ENCODE assay signal across 8 cellular contexts in genomic region chr3:42179110-42179725, GRCh38.
A peak's percentile ranks its signal among the peaks of the same experiment; 100 is the strongest.
DNase-seq lines count a peak whose midpoint lies in the region; TF ChIP-seq lines count a peak whose summit lies in the region.

No MANE protein-coding gene starts in this region.

- H3K4me3 ChIP-seq in SK-N-SH (ENCODE audit: low read depth in 2 of 2, low read length in 1 of 2) (no peak overlapping the region; a peak in 1 of 4 replicates), fibroblast of pulmonary artery (replicated peaks; ENCODE audit: low read depth, low read length) (no peak overlapping the region), osteoblast (ENCODE audit: insufficient read depth, low read length) (no peak overlapping the region)

- H3K9me3 ChIP-seq in SK-N-SH (no peaks in the 10 kb centered on the region), osteoblast (ENCODE audit: low read depth, low read length) (no peaks in the 10 kb centered on the region)

- peaks cover 10% of the 10 kb centered on the region for H3F3A ChIP-seq in SK-N-SH (replicated peaks; ENCODE audit: insufficient read depth)

- H2AFZ ChIP-seq in SK-N-SH (ENCODE audit: low read depth): no peak overlapping the region
- no peak overlapping the region for H2AFZ ChIP-seq in osteoblast (ENCODE audit: low read length)

- H4K20me1 ChIP-seq in SK-N-SH (ENCODE audit: insufficient read depth) (peaks cover 4% of the 10 kb centered on the region; the same call in 1 of the 2 replicates), osteoblast (ENCODE audit: insufficient read depth, low read length) (peaks cover 63% of the 10 kb centered on the region)

- no peak overlapping the region for H3K9ac ChIP-seq in SK-N-SH

- DNase-seq in activated CD4-positive, alpha-beta T cell treated with anti-CD3 and anti-CD28 coated beads for 48 hours: peak; percentile 30
- no peak for DNase-seq in activated CD4-positive, alpha-beta T cell treated with anti-CD3 and anti-CD28 coated beads for 1 hour
- DNase-seq in SK-N-SH (no peak), fibroblast of pulmonary artery (ENCODE audit: low read depth) (peak; percentile 87), osteoblast (ENCODE audit: insufficient read length, low spot score, missing footprints) (peak; percentile 92), cerebellar nuclear complex (lab: John Stamatoyannopoulos, UW) (no peak), NCI-H1105 (lab: John Stamatoyannopoulos, UW) (no peak), SHP77 treated with DMSO at 0.1 percent for 48 hours (lab: John Stamatoyannopoulos, UW) (no peak)

- 64% methylated on average over 7 of the region's 7 CpGs for WGBS in SK-N-SH (ENCODE audit: low lambda C conversion rate)

- no peaks in the 10 kb centered on the region for H3K9me2 ChIP-seq in SK-N-SH

- H3K79me2 ChIP-seq in SK-N-SH (ENCODE audit: insufficient read depth) (no peaks in the 10 kb centered on the region), osteoblast (ENCODE audit: insufficient read depth, low read length) (peaks cover 50% of the 10 kb centered on the region)

- TF ChIP-seq EP300 in SK-N-SH (IDR thresholded peaks at IDR 0.05; ENCODE audit: borderline replicate concordance in 1 of 2, low read depth in 1 of 2, low read length in 1 of 2): no peak

- peak overlapping the region; percentile 59 for H3K4me2 ChIP-seq in SK-N-SH
- peak overlapping the region; percentile 68 for H3K4me2 ChIP-seq in osteoblast (ENCODE audit: insufficient read depth, low read length)

- H3K27ac ChIP-seq in SK-N-SH (ENCODE audit: low read depth in 2 of 2, low read length in 1 of 2): peak overlapping the region in 1 of 2 experiments; percentile 57; a peak in 2 of 4 replicates
- H3K27ac ChIP-seq in osteoblast (ENCODE audit: low read depth, low read length): peak overlapping the region; percentile 70

- no peak for TF ChIP-seq RAD21 in SK-N-SH (IDR thresholded peaks at IDR 0.05; ENCODE audit: low read length)

- no peaks in the 10 kb centered on the region for H3K36me3 ChIP-seq in SK-N-SH (replicated peaks in 1 of 2; ENCODE audit: control insufficient read depth in 1 of 2, insufficient read depth in 2 of 2, low read length in 1 of 2)
- H3K36me3 ChIP-seq in osteoblast (ENCODE audit: insufficient read depth, low read length): peaks cover 4% of the 10 kb centered on the region

- POLR2A ChIA-PET in SK-N-SH (lab: Yijun Ruan, JAX): no interaction called here

- no peak for TF ChIP-seq CTCF in SK-N-SH (IDR thresholded peaks at IDR 0.05)
- no peak for TF ChIP-seq CTCF in fibroblast of pulmonary artery (IDR thresholded peaks at IDR 0.05; ENCODE audit: low read length, missing control alignments)
- no peak for TF ChIP-seq CTCF in osteoblast (IDR thresholded peaks at IDR 0.05; ENCODE audit: extremely low read depth, low read depth, low read length)

- H3K4me1 ChIP-seq in SK-N-SH (ENCODE audit: control insufficient read depth in 1 of 2, insufficient read depth in 2 of 2, low read depth in 1 of 2, low read length in 1 of 2) (peaks cover 5 to 9% of the 10 kb centered on the region in 2 experiments; a peak in 3 of 4 replicates), osteoblast (ENCODE audit: insufficient read depth, low read length) (peaks cover 30% of the 10 kb centered on the region)

- CTCF ChIA-PET in SK-N-SH (lab: Yijun Ruan, JAX): interaction anchor here (1.0 to 9.1 kb wide), 2 partner anchors 12 to 68 kb away, joined by 3 to 70 read pairs; no protein-coding TSS in a partner anchor

- H3K27me3 ChIP-seq in SK-N-SH (ENCODE audit: insufficient read depth): no peaks in the 10 kb centered on the region
- no peaks in the 10 kb centered on the region for H3K27me3 ChIP-seq in osteoblast (ENCODE audit: insufficient read depth, low read length)

TF ChIP-seq in SK-N-SH, 30 proteins besides CTCF, POLR2A, EP300 and RAD21:
- TF ChIP-seq USF1 (IDR thresholded peaks at IDR 0.05; ENCODE audit: borderline replicate concordance, low read depth): no peak
- no peak for TF ChIP-seq TEAD4 (IDR thresholded peaks at IDR 0.05; ENCODE audit: borderline replicate concordance, insufficient read depth)
- no peak for TF ChIP-seq SMC3 (IDR thresholded peaks at IDR 0.05; ENCODE audit: low read depth, low read length)
- no peak for TF ChIP-seq MEF2A (IDR thresholded peaks at IDR 0.05; ENCODE audit: borderline replicate concordance, low read depth)
- TF ChIP-seq IRF3 (IDR thresholded peaks at IDR 0.05; ENCODE audit: low read depth, low read length): no peak
- peak; percentile 55 for TF ChIP-seq PBX3 (IDR thresholded peaks at IDR 0.05)
- peak; percentile 83; the same call in 1 of the 2 replicates for TF ChIP-seq FOSL2 (IDR thresholded peaks at IDR 0.05; ENCODE audit: borderline replicate concordance, low read depth)
- no peak for TF ChIP-seq RXRA (IDR thresholded peaks at IDR 0.05; ENCODE audit: borderline replicate concordance, low read depth)
- TF ChIP-seq TCF12 (IDR thresholded peaks at IDR 0.05): peak; percentile 12; the same call in 1 of the 2 replicates
- TF ChIP-seq JUND (IDR thresholded peaks at IDR 0.05): peak; percentile 60
- 0 out of 2 replicates have a peak, but pooled peaks have one; percentile 30 for TF ChIP-seq SIN3A (IDR thresholded peaks at IDR 0.05; ENCODE audit: borderline replicate concordance, low read depth, low read length)
- no peak for TF ChIP-seq EZH2phosphoT487 (IDR thresholded peaks at IDR 0.05; ENCODE audit: borderline replicate concordance, low read depth)
- TF ChIP-seq REST (IDR thresholded peaks at IDR 0.05; ENCODE audit: low read depth, low read length): no peak
- no peak for TF ChIP-seq GABPA (IDR thresholded peaks at IDR 0.05; ENCODE audit: low read depth)
- TF ChIP-seq TAF1 (IDR thresholded peaks at IDR 0.05; ENCODE audit: borderline replicate concordance, low read depth, low read length): no peak
- TF ChIP-seq GATA2 (CRISPR knock-in tag; IDR thresholded peaks at IDR 0.05): no peak
- TF ChIP-seq RFX5 (IDR thresholded peaks at IDR 0.05; ENCODE audit: low read length): peak; percentile 62; the same call in 1 of the 2 replicates
- TF ChIP-seq NFIC (IDR thresholded peaks at IDR 0.05; ENCODE audit: borderline replicate concordance): no peak
- TF ChIP-seq CHD2 (IDR thresholded peaks at IDR 0.05; ENCODE audit: low read length, partially characterized antibody): no peak
TF ChIP-seq in SK-N-SH: peak in this region for 6.

Comparison
In these comparisons a context has a peak if more than half of its experiments do, and no peak if none do; other contexts are left out.
1. DNase-seq: peak in activated CD4-positive, alpha-beta T cell treated with anti-CD3 and anti-CD28 coated beads for 48 hours (single experiment), fibroblast of pulmonary artery (single experiment) and osteoblast (single experiment); none in activated CD4-positive, alpha-beta T cell treated with anti-CD3 and anti-CD28 coated beads for 1 hour (single experiment), SK-N-SH (single experiment), cerebellar nuclear complex (0 of 2), NCI-H1105 (single experiment) and SHP77 treated with DMSO at 0.1 percent for 48 hours (single experiment).